In genomic region chr15:81183403-81183760, GRCh38 we compare ENCODE assay signal across 19 cellular contexts. TPM values are rescaled to one million over a fixed set of nuclear protein-coding genes. Genes with fewer than 3 reads are reported as not detected.
DNase-seq lines count a peak whose midpoint lies in the region; ATAC-seq and TF ChIP-seq lines count a peak whose summit lies in the region.
"Had no signal": no experiment of that assay in that cellular context is flagged by ENCODE, and none has a peak within 500 bp of the region (broad histone marks: within the 10 kb centered on the region; RNA-seq: fewer than 3 reads in every experiment).

No MANE protein-coding gene starts in this region.

- no peaks in the 10 kb centered on the region for H3K36me3 ChIP-seq in GM23248 (ENCODE audit: low read depth)
- no peaks in the 10 kb centered on the region for H3K36me3 ChIP-seq in adipocyte (ENCODE audit: control insufficient read depth, insufficient read depth, low read length, severe bottlenecking)
- H3K36me3 ChIP-seq in left lung: no peaks in the 10 kb centered on the region
- H3K36me3 ChIP-seq in stomach smooth muscle (ENCODE audit: control insufficient read depth in 2 of 2, insufficient read depth in 2 of 2, low read length in 2 of 2): no peaks in the 10 kb centered on the region
- H3K36me3 ChIP-seq in SJCRH30: no peaks in the 10 kb centered on the region

- ATAC-seq in left lung: peak; percentile 6
- no peak for ATAC-seq in HG03457 (IDR thresholded peaks at IDR 0.05; ENCODE audit: unreplicated experiment)
- no peak for ATAC-seq in HG03432 (IDR thresholded peaks at IDR 0.05; ENCODE audit: unreplicated experiment)
- ATAC-seq: stimulated activated effector memory CD8-positive, alpha-beta T cell treated with anti-CD3 and anti-CD28 coated beads, Interleukin-12 subunit alpha, Interleukin-12 subunit beta, amount 100 ng/mL, for 72 hours had no signal

- DNase-seq in GM23248 (no peak), adipocyte (ENCODE audit: low read depth) (no peak), left lung (no peak), DMS114 treated with DMSO at 0.1 percent for 48 hours (lab: John Stamatoyannopoulos, UW; ENCODE audit: unreplicated experiment) (no peak), SJCRH30 (no peak)
- DNase-seq: activated B cell treated with CpG ODN at 0.5 μM for 24 hours; activated effector memory CD4-positive, alpha-beta T cell treated with Interleukin-2 at 50 U/mL for 16 hours; COR-L47; midbrain; NCI-H1417; NCI-H2171 treated with DMSO at 0.1 percent for 48 hours; NCI-H774; nucleus accumbens had no signal

- TF ChIP-seq CTCF in left lung (IDR thresholded peaks at IDR 0.05): no peak

- no peaks in the 10 kb centered on the region for H3K9me2 ChIP-seq in GM23248 (ENCODE audit: insufficient read depth)

- H3K9me3 ChIP-seq in GM23248 (ENCODE audit: low read depth) (no peaks in the 10 kb centered on the region), adipocyte (ENCODE audit: control insufficient read depth, low read length) (no peaks in the 10 kb centered on the region), left lung (no peaks in the 10 kb centered on the region), stomach smooth muscle (ENCODE audit: control insufficient read depth in 2 of 2, low read length in 2 of 2) (no peaks in the 10 kb centered on the region), SJCRH30 (replicated peaks) (no peaks in the 10 kb centered on the region)

- peaks cover 30% of the 10 kb centered on the region for H3K4me1 ChIP-seq in GM23248 (ENCODE audit: insufficient read depth)
- peaks cover 42% of the 10 kb centered on the region for H3K4me1 ChIP-seq in adipocyte (ENCODE audit: control insufficient read depth, insufficient read depth, low read length)
- peaks cover 0 to 9% of the 10 kb centered on the region in 2 donors for H3K4me1 ChIP-seq in left lung
- H3K4me1 ChIP-seq in stomach smooth muscle (ENCODE audit: control insufficient read depth, insufficient read depth, low read length): peaks cover 27% of the 10 kb centered on the region
- H3K4me1 ChIP-seq in SJCRH30: no peaks in the 10 kb centered on the region

- H3K4me3 ChIP-seq in GM23248: peak overlapping the region; percentile 51; the same call in 1 of the 2 replicates
- H3K4me3 ChIP-seq in adipocyte (ENCODE audit: low read length): peak overlapping the region; percentile 83
- peak overlapping the region; percentile 13 to 33 for H3K4me3 ChIP-seq in left lung
- peak overlapping the region; percentile 68 to 73 for H3K4me3 ChIP-seq in stomach smooth muscle (ENCODE audit: low read length in 2 of 2)
- no peak overlapping the region for H3K4me3 ChIP-seq in SJCRH30

- H3F3A ChIP-seq in GM23248 (ENCODE audit: insufficient read depth): peaks cover 24% of the 10 kb centered on the region

- intact Hi-C loops in left lung (cut with DNase I): no loop called here

- no peaks in the 10 kb centered on the region for H3K79me2 ChIP-seq in GM23248 (ENCODE audit: insufficient read depth)

- H3K27ac ChIP-seq in GM23248 (peak overlapping the region; percentile 85), left lung (peak overlapping the region; percentile 63 to 77), stomach smooth muscle (ENCODE audit: low read length) (peak overlapping the region; percentile 41), SJCRH30 (no peak overlapping the region)

- H2AFZ ChIP-seq in GM23248: peak overlapping the region; percentile 65

- H3K27me3 ChIP-seq in GM23248 (replicated peaks; ENCODE audit: insufficient read depth) (no peaks in the 10 kb centered on the region), adipocyte (replicated peaks; ENCODE audit: control insufficient read depth, insufficient read depth, low read length) (no peaks in the 10 kb centered on the region), left lung (peaks cover 0 to 27% of the 10 kb centered on the region in 2 donors), stomach smooth muscle (ENCODE audit: control insufficient read depth in 1 of 2, insufficient read depth in 2 of 2, low read length in 2 of 2) (peaks cover 0 to 4% of the 10 kb centered on the region in 2 donors), SJCRH30 (no peaks in the 10 kb centered on the region)

- H4K20me1 ChIP-seq in GM23248 (ENCODE audit: insufficient read depth): no peaks in the 10 kb centered on the region

- in situ Hi-C loops in GM23248 (cut with MboI): no loop called here

- WGBS in GM23248 (ENCODE audit: low coverage in 1 of 2, low lambda C conversion rate in 2 of 2, missing lambda C conversion rate in 2 of 2), 2 experiments: 26 to 37% methylated on average over 3 of the region's 3 CpGs

- H3K9ac ChIP-seq in GM23248 (peak overlapping the region; percentile 72), adipocyte (ENCODE audit: low read length) (peak overlapping the region; percentile 89), stomach smooth muscle (ENCODE audit: low read length in 2 of 2) (no peak overlapping the region)

- peak overlapping the region; percentile 66 for H3K4me2 ChIP-seq in GM23248 (ENCODE audit: unreplicated experiment)

RNA-seq across cellular contexts. Expression of gene IL16, which starts 13.3 kb away (rescaled TPM):
- total RNA-seq in GM23248 (2014; rRNA removed; shearing (Covaris generic)): under 0.01 and 0.32 TPM in 2 replicates
- polyA plus RNA-seq in GM23248 (2016; fragmentation: Nextera tagmentation; extraction: Ambion mirVana): 0.53 and 0.94 TPM in 2 replicates
- 10 to 100 TPM; 22.0 to 34.3 TPM for total RNA-seq in left lung
- 0.18 TPM in 1 of 2 replicates, not detected in the other for total RNA-seq in SJCRH30 (2014; rRNA removed; shearing (Covaris generic))
- polyA plus RNA-seq: keratinocyte had no signal

RNA-seq across cellular contexts. Expression of gene CFAP161, which starts 49.3 kb away (rescaled TPM):
- total RNA-seq in GM23248 (2014; rRNA removed; shearing (Covaris generic)): not detected in 2 replicates
- not detected in 2 replicates for polyA plus RNA-seq in GM23248 (2016; fragmentation: Nextera tagmentation; extraction: Ambion mirVana)
- total RNA-seq in left lung: 1 to 10 TPM in 1 of 2 donors, under 1 TPM in 1; 0.64 to 1.9 TPM
- not detected in 2 replicates for total RNA-seq in SJCRH30 (2014; rRNA removed; shearing (Covaris generic))
- total RNA-seq: T-helper 1 cell treated with Interleukin-12 subunit alpha and Interleukin-12 subunit beta and Interleukin-4 antibody, amounts not matched to agents 30 ng/mL and 1 ng/mL, for 36 hours had no signal
- polyA plus RNA-seq: keratinocyte had no signal

Comparison
In these comparisons a context has a peak if more than half of its experiments do, and no peak if none do; other contexts are left out.
1. H3K9ac ChIP-seq: peak in GM23248 (single experiment) and adipocyte (single experiment); none in stomach smooth muscle (0 of 2).
2. RNA of gene IL16, which starts 13.3 kb away (total RNA-seq): 22.0 to 34.3 TPM in left lung; under 0.01 to 0.32 TPM in GM23248 and 0.18 TPM in SJCRH30; every median in the first group is over 10 times any median in the second.